14 cellular contexts compared by ENCODE assay signal in genomic region chr7:151572136-151572535, GRCh38. TPM values are rescaled to one million over a fixed set of nuclear protein-coding genes. Genes with fewer than 3 reads are reported as not detected.
DNase-seq lines count a peak whose midpoint lies in the region; ATAC-seq and TF ChIP-seq lines count a peak whose summit lies in the region.
"Had no signal": no experiment of that assay in that cellular context is flagged by ENCODE, and none has a peak within 500 bp of the region (broad histone marks: within the 10 kb centered on the region; RNA-seq: fewer than 3 reads in every experiment).

No MANE protein-coding gene starts in this region.

- H3K27ac Mint-ChIP-seq in T-helper 17 cell: peak overlapping the region; percentile 45

- no peaks in the 10 kb centered on the region for H3K9me3 ChIP-seq in T-helper 17 cell (ENCODE audit: control insufficient read depth, low read length, poor library complexity, severe bottlenecking)

- DNase-seq in GM03348 (ENCODE audit: low spot score): peak; percentile 33
- no peak for DNase-seq in T-helper 17 cell
- DNase-seq in dedifferentiated amniotic fluid mesenchymal stem cell (ENCODE audit: extremely low spot score): peak; percentile 28
- peak; percentile 61 for DNase-seq in myocyte (ENCODE audit: low read depth)
- no peak for DNase-seq in activated T-cell treated with anti-CD3 and anti-CD28 coated beads for 4 hours
- no peak for DNase-seq in GM10266 (ENCODE audit: extremely low spot score)
- DNase-seq: C1 segment of cervical spinal cord, GF-D8, NCI-H1092 treated with DMSO at 0.1 percent for 48 hours, NCI-H226, NCI-H524 treated with DMSO at 0.1 percent for 48 hours, Right ventricle myocardium superior had no signal

- ATAC-seq in T-helper 17 cell: no peak
- no peak for ATAC-seq in GM21723 (IDR thresholded peaks at IDR 0.05; ENCODE audit: unreplicated experiment)
- ATAC-seq: Panc1 had no signal

- no peaks in the 10 kb centered on the region for H3K36me3 Mint-ChIP-seq in T-helper 17 cell (ENCODE audit: low read depth)

- no peak for TF ChIP-seq CTCF in GM10266 (IDR thresholded peaks at IDR 0.05; ENCODE audit: control insufficient read depth, insufficient read depth, low read depth, missing control alignments)

- H3K4me1 Mint-ChIP-seq in T-helper 17 cell: no peaks in the 10 kb centered on the region

- H3K4me3 Mint-ChIP-seq in T-helper 17 cell: no peak overlapping the region

- H3K27me3 Mint-ChIP-seq in T-helper 17 cell: no peaks in the 10 kb centered on the region

RNA-seq across cellular contexts. Expression of gene RHEB, which starts 52.4 kb away (rescaled TPM):
- 10 to 100 TPM; 62.5 to 71.1 TPM for total RNA-seq in T-helper 17 cell
- 106 and 114 TPM in 2 replicates for total RNA-seq in myocyte
- polyA plus RNA-seq in myocyte (2012): 133 TPM

Comparison
In these comparisons a context has a peak if more than half of its experiments do, and no peak if none do; other contexts are left out.
1. DNase-seq: peak in GM03348 (single experiment), dedifferentiated amniotic fluid mesenchymal stem cell (single experiment) and myocyte (single experiment); none in T-helper 17 cell (0 of 3), activated T-cell treated with anti-CD3 and anti-CD28 coated beads for 4 hours (single experiment) and GM10266 (single experiment).